Comparison of ENCODE assay signal across 8 cellular contexts in the genomic region with DNA sequence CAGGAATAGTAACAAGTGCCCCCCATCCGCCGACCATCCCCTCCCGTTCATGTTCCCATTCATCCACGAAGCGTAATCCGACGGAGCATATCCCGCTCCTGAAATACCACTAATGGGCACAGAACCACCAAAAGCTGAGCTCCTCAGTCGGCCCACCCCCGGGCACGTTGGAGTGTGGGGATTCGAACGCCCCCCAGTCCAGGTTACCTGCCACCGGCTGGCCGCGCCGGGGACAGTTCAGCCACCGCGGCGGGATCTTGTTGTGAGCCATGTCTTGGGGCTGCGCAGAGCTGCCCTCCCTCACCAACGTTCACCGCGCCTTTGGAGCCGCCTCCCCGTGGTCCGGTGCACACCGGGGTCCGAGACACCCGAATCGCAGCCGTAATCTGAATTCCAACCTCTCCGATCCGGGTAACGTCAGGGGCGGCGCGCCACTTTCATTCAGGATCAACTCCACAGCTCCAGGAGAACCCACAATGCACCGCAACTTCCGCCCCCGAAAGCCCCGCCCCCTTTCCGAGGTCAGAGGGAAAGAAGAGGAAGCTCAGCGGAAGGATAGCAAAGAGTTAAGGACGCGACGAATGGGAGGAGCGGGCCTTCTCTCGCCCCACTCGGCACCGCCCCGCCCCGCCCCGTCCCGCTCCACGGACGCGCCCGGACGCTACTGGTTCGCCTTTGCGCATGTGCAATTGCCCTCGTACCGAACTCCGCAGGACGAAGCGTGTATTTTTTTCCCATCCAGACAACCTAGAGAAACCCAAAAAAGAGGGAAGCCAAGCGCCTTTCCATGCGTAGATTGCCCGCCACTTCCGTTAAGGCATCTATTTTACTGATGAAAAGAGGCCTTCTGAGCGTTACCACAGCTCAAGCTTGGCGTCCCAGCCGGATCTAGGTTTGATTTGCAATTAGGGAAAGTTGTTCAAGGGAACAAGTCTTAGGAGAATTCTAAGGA. TPM values are rescaled to one million over a fixed set of nuclear protein-coding genes. Genes with fewer than 3 reads are reported as not detected.
DNase-seq lines count a peak whose midpoint lies in the region; ATAC-seq, FAIRE-seq and TF ChIP-seq lines count a peak whose summit lies in the region.

A gene (minus strand): TSS at position 480 of the 952 bp plus-strand sequence. CDS start 209 bp downstream, at position 271.

- H3K27me3 ChIP-seq in esophagus squamous epithelium = no peaks in the 10 kb centered on the region

- DNase-seq in DMS79 (lab: John Stamatoyannopoulos, UW) = peak; percentile 98
- peak; percentile 90 for DNase-seq in RCC 7860 (ENCODE audit: low spot score)
- DNase-seq in activated T-cell treated with anti-CD3 and anti-CD28 coated beads, Interleukin-2, amount 50 U/mL, for 72 hours = peak; percentile 98
- DNase-seq in esophagus squamous epithelium (lab: John Stamatoyannopoulos, UW) = peak; percentile 88
- DNase-seq in myocyte (ENCODE audit: low read depth) = peak; percentile 99
- DNase-seq in stimulated activated CD8-positive, alpha-beta memory T cell treated with anti-CD3 and anti-CD28 coated beads, Interleukin-7, amount 100 ng/mL, for 48 hours (ENCODE audit: extremely low read depth in 1 of 2, low read depth in 1 of 2) = peak; percentile 95 to 98

- TF ChIP-seq POLR2A in esophagus squamous epithelium (IDR thresholded peaks at IDR 0.05) = peak in 2 of 4 donors; percentile 5 to 39

- 0 to 2% methylated on average over 24 to 25 of the region's 74 CpGs for WGBS in esophagus squamous epithelium, 2 donors

- H3K27ac Mint-ChIP-seq in activated T-cell treated with anti-CD3 and anti-CD28 coated beads, Interleukin-2, amount 50 U/mL, for 72 hours = peak within 1 kb of the TSS; percentile 64

- no peaks in the 10 kb centered on the region for H3K27me3 Mint-ChIP-seq in activated T-cell treated with anti-CD3 and anti-CD28 coated beads, Interleukin-2, amount 50 U/mL, for 72 hours (ENCODE audit: low read depth)

- H3K36me3 Mint-ChIP-seq in activated T-cell treated with anti-CD3 and anti-CD28 coated beads, Interleukin-2, amount 50 U/mL, for 72 hours (ENCODE audit: insufficient read depth in 2 of 2) = peaks cover 0 to 3% of the 10 kb centered on the region in 2 donors

- peak; percentile 76 for FAIRE-seq in RCC 7860 (lab: Jason Lieb, UNC)

- intact Hi-C loops in esophagus squamous epithelium (cut with DNase I) = no loop called here

- no peak for TF ChIP-seq CTCF in esophagus squamous epithelium (IDR thresholded peaks at IDR 0.05)

- H3K27ac ChIP-seq in KOPT-K1 (ENCODE audit: low read depth, low read length, poor library complexity, severe bottlenecking) = peak within 1 kb of the TSS; percentile 82
- H3K27ac ChIP-seq in esophagus squamous epithelium = peak within 1 kb of the TSS; percentile 84 to 94 (median 86)

- peaks cover 4 to 27% (median 15%) of the 10 kb centered on the region in 3 donors for H3K4me1 ChIP-seq in esophagus squamous epithelium

- peak; percentile 99 for ATAC-seq in GM21786 (IDR thresholded peaks at IDR 0.05; ENCODE audit: unreplicated experiment)
- ATAC-seq in activated T-cell treated with anti-CD3 and anti-CD28 coated beads, Interleukin-2, amount 50 U/mL, for 72 hours (replicated peaks in 1 of 2) = peak; percentile 100

- H3K36me3 ChIP-seq in KOPT-K1 (ENCODE audit: insufficient read depth, low read length) (peaks cover 13% of the 10 kb centered on the region), esophagus squamous epithelium (no peaks in the 10 kb centered on the region)

- peak within 1 kb of the TSS; percentile 77 to 90 (median 84) for H3K4me3 ChIP-seq in esophagus squamous epithelium

- peak within 1 kb of the TSS; percentile 97 for H3K4me3 Mint-ChIP-seq in activated T-cell treated with anti-CD3 and anti-CD28 coated beads, Interleukin-2, amount 50 U/mL, for 72 hours

- peaks cover 38% of the 10 kb centered on the region for H3K4me1 Mint-ChIP-seq in activated T-cell treated with anti-CD3 and anti-CD28 coated beads, Interleukin-2, amount 50 U/mL, for 72 hours (ENCODE audit: low read depth)

- H3K9me3 Mint-ChIP-seq in activated T-cell treated with anti-CD3 and anti-CD28 coated beads, Interleukin-2, amount 50 U/mL, for 72 hours = no peaks in the 10 kb centered on the region

- peaks cover 10% of the 10 kb centered on the region for H3K9me3 ChIP-seq in KOPT-K1 (ENCODE audit: insufficient read depth, low read length, poor library complexity, severe bottlenecking)
- H3K9me3 ChIP-seq in esophagus squamous epithelium = no peaks in the 10 kb centered on the region

RNA-seq across cellular contexts. Expression of the gene that starts here (rescaled TPM):
- total RNA-seq in activated T-cell treated with anti-CD3 and anti-CD28 coated beads, Interleukin-2, amount 50 U/mL, for 72 hours = 10 to 100 TPM; 18.1 to 18.2 TPM
- 10 to 100 TPM in 3 of 4 donors, 1 to 10 TPM in 1; 8.3 to 22.3 (median 18.3) TPM for total RNA-seq in esophagus squamous epithelium
- total RNA-seq in myocyte = 16.6 and 17.4 TPM in 2 replicates
- polyA plus RNA-seq in myocyte (2012) = 5.1 TPM

Comparison
In these comparisons a context has a peak if more than half of its experiments do, and no peak if none do; other contexts are left out.
1. Peak in every context shown above with its lines: DNase-seq, ATAC-seq, H3K4me3 ChIP-seq and H3K27ac ChIP-seq.